ENCODE assay signal across 10 cellular contexts in genomic region chr5:171647043-171647899, GRCh38.
DNase-seq lines count a peak whose midpoint lies in the region; ATAC-seq, FAIRE-seq and TF ChIP-seq lines count a peak whose summit lies in the region.
"Had no signal": no experiment of that assay in that cellular context is flagged by ENCODE, and none has a peak within 500 bp of the region (broad histone marks: within the 10 kb centered on the region; RNA-seq: fewer than 3 reads in every experiment).

No MANE protein-coding gene starts in this region.

- H3K4me2 ChIP-seq in hepatocyte = no peak overlapping the region

- DNase-seq in AG10803 (ENCODE audit: low read depth) = peak; percentile 25
- DNase-seq in HTR-8/SVneo (ENCODE audit: insufficient read length, low spot score) = peak; percentile 83
- peak; percentile 55 for DNase-seq in UCSD-AML1 (lab: John Stamatoyannopoulos, UW; ENCODE audit: unreplicated experiment)
- peak; percentile 57 for DNase-seq in hepatocyte (ENCODE audit: low spot score)
- no peak for DNase-seq in type B pancreatic cell (ENCODE audit: extremely low spot score, unreplicated experiment)
- no peak for DNase-seq in testis
- DNase-seq in lower leg skin (ENCODE audit: low spot score in 2 of 2) = no peak
- DNase-seq: activated CD4-positive, CD25-positive, alpha-beta regulatory T cell had no signal

- WGBS in hepatocyte (ENCODE audit: low lambda C conversion rate, missing lambda C conversion rate) = 70% methylated on average over 15 of the region's 15 CpGs
- 77 to 86% methylated on average over 12 to 15 of the region's 15 CpGs for WGBS in testis, 2 donors
- 72% methylated on average over 15 of the region's 15 CpGs for WGBS in lower leg skin, 2 donors

- no peaks in the 10 kb centered on the region for H3K9me3 Mint-ChIP-seq in type B pancreatic cell
- H3K9me3 Mint-ChIP-seq: stimulated activated naive CD8-positive, alpha-beta T cell treated with anti-CD3 and anti-CD28 coated beads, Interleukin-15, Interleukin-2, amounts not matched to agents 100 ng/mL and 50 ng/mL, for 24 hours had no signal

- no peak overlapping the region for H2AFZ ChIP-seq in hepatocyte

- H3K36me3 ChIP-seq in hepatocyte (replicated peaks; ENCODE audit: insufficient read depth, low read depth) (no peaks in the 10 kb centered on the region), testis (ENCODE audit: low read depth, missing control alignments) (no peaks in the 10 kb centered on the region)

- no peak overlapping the region for H3K27ac Mint-ChIP-seq in type B pancreatic cell
- H3K27ac Mint-ChIP-seq: stimulated activated naive CD8-positive, alpha-beta T cell treated with anti-CD3 and anti-CD28 coated beads, Interleukin-15, Interleukin-2, amounts not matched to agents 100 ng/mL and 50 ng/mL, for 24 hours had no signal

- intact Hi-C loops in testis (cut with DNase I; ENCODE audit: low total_unique reads) (no loop called here), lower leg skin (cut with DNase I; ENCODE audit: low total_unique reads) (no loop called here)

- H3K79me2 ChIP-seq in hepatocyte = no peaks in the 10 kb centered on the region

- H3K9me2 ChIP-seq in hepatocyte (replicated peaks; ENCODE audit: insufficient read depth) = no peaks in the 10 kb centered on the region

- H3K4me1 ChIP-seq in hepatocyte (ENCODE audit: insufficient read depth) = peaks cover 6% of the 10 kb centered on the region
- H3K4me1 ChIP-seq in testis = no peaks in the 10 kb centered on the region

- peaks cover 46% of the 10 kb centered on the region for H3K4me1 Mint-ChIP-seq in type B pancreatic cell (ENCODE audit: unreplicated experiment)

- no peak for TF ChIP-seq POLR2A in testis (IDR thresholded peaks at IDR 0.05)
- no peak for TF ChIP-seq POLR2A in lower leg skin (IDR thresholded peaks at IDR 0.05)

- no peaks in the 10 kb centered on the region for H3K9me3 ChIP-seq in hepatocyte (ENCODE audit: low read depth)
- no peaks in the 10 kb centered on the region for H3K9me3 ChIP-seq in testis

- H3K27me3 ChIP-seq in hepatocyte = no peaks in the 10 kb centered on the region
- no peaks in the 10 kb centered on the region for H3K27me3 ChIP-seq in testis

- no peaks in the 10 kb centered on the region for H3K36me3 Mint-ChIP-seq in type B pancreatic cell

- H3K27ac ChIP-seq in hepatocyte = no peak overlapping the region
- no peak overlapping the region for H3K27ac ChIP-seq in testis

- ATAC-seq in HG02588 (IDR thresholded peaks at IDR 0.05; ENCODE audit: unreplicated experiment) = no peak

- H3K27me3 Mint-ChIP-seq in type B pancreatic cell = peaks cover 33% of the 10 kb centered on the region

- no peak overlapping the region for H3K4me3 Mint-ChIP-seq in type B pancreatic cell
- H3K4me3 Mint-ChIP-seq: stimulated activated naive CD8-positive, alpha-beta T cell treated with anti-CD3 and anti-CD28 coated beads, Interleukin-15, Interleukin-2, amounts not matched to agents 100 ng/mL and 50 ng/mL, for 24 hours had no signal

- no peak for TF ChIP-seq CTCF in AG10803 (conservative IDR thresholded peaks at IDR 0.05; ENCODE audit: low read length)
- TF ChIP-seq CTCF in hepatocyte (IDR thresholded peaks at IDR 0.05; ENCODE audit: poor library complexity) = no peak
- no peak for TF ChIP-seq CTCF in type B pancreatic cell (conservative IDR thresholded peaks at IDR 0.05)
- no peak for TF ChIP-seq CTCF in testis (IDR thresholded peaks at IDR 0.05)
- no peak for TF ChIP-seq CTCF in lower leg skin (IDR thresholded peaks at IDR 0.05)

- no peak overlapping the region for H3K4me3 ChIP-seq in AG10803 (ENCODE audit: low read length)
- H3K4me3 ChIP-seq in hepatocyte = no peak overlapping the region
- H3K4me3 ChIP-seq in testis = no peak overlapping the region
- no peak overlapping the region for H3K4me3 ChIP-seq in lower leg skin (ENCODE audit: low read depth, poor library complexity, severe bottlenecking)

- H4K20me1 ChIP-seq in hepatocyte (ENCODE audit: insufficient read depth, poor library complexity, severe bottlenecking) = no peaks in the 10 kb centered on the region

- peak; percentile 87 for FAIRE-seq in HTR-8/SVneo (lab: Jason Lieb, UNC)

Comparison
In these comparisons a context has a peak if more than half of its experiments do, and no peak if none do; other contexts are left out.
1. DNase-seq: peak in AG10803 (single experiment), HTR-8/SVneo (single experiment), UCSD-AML1 (single experiment) and hepatocyte (single experiment); none in type B pancreatic cell (single experiment), testis (single experiment) and lower leg skin (0 of 2).